8 cellular contexts compared by ENCODE assay signal in genomic region chr2:72917138-72917874, GRCh38. TPM values are rescaled to one million over a fixed set of nuclear protein-coding genes. Genes with fewer than 3 reads are reported as not detected.
DNase-seq lines count a peak whose midpoint lies in the region; ATAC-seq and TF ChIP-seq lines count a peak whose summit lies in the region.

Gene EMX1 (plus strand): TSS chr2:72917519. CDS start chr2:72917853, 334 bp downstream.

- peak within 1 kb of the TSS in 51 of 59 donors; percentile 6 to 91 (median 71) for H3K27ac ChIP-seq in dorsolateral prefrontal cortex
- H3K27ac ChIP-seq in mesodermal cell (ENCODE audit: low read depth, low read length, severe bottlenecking): no peak within 1 kb of the TSS
- no peak within 1 kb of the TSS for H3K27ac ChIP-seq in temporal lobe (ENCODE audit: low read depth, low read length)

- WGBS in mesodermal cell (ENCODE audit: insufficient coverage in 2 of 2), 2 experiments: 0 to 1% methylated on average over 20 to 41 of the region's 82 CpGs

- H3K27me3 Mint-ChIP-seq in T-helper 1 cell treated with Interleukin-12 subunit alpha and Interleukin-12 subunit beta and Interleukin-4 antibody, amounts not matched to agents 30 μg/mL and 1 μg/mL, for 36 hours (ENCODE audit: low read depth): peaks cover 82% of the 10 kb centered on the region

- H3K9me3 ChIP-seq in mesodermal cell (ENCODE audit: control insufficient read depth, low read length): no peaks in the 10 kb centered on the region

- no peaks in the 10 kb centered on the region for H3K9me3 Mint-ChIP-seq in T-helper 1 cell treated with Interleukin-12 subunit alpha and Interleukin-12 subunit beta and Interleukin-4 antibody, amounts not matched to agents 30 μg/mL and 1 μg/mL, for 36 hours

- ATAC-seq in GM21390 (IDR thresholded peaks at IDR 0.05; ENCODE audit: unreplicated experiment) (peak; percentile 46), HG02840 (IDR thresholded peaks at IDR 0.05; ENCODE audit: low FRiP score, unreplicated experiment) (no peak)

- peaks cover 22% of the 10 kb centered on the region for H3K4me1 ChIP-seq in mesodermal cell (ENCODE audit: control insufficient read depth, insufficient read depth, low read length, poor library complexity, severe bottlenecking)

- intact Hi-C loops in dorsolateral prefrontal cortex (cut with DNase I): no loop called here

- DNase-seq in DMS 273 treated with DMSO at 0.1 percent for 48 hours (lab: John Stamatoyannopoulos, UW): peak; percentile 61
- DNase-seq in M059J (ENCODE audit: low read depth): peak; percentile 62
- DNase-seq in dorsolateral prefrontal cortex: peak in 6 of 10 donors; percentile 37 to 82 (median 63)

- H3K27me3 ChIP-seq in dorsolateral prefrontal cortex: peaks cover 0 to 99% (median 84%) of the 10 kb centered on the region in 45 donors

- no peak for TF ChIP-seq CTCF in dorsolateral prefrontal cortex (IDR thresholded peaks at IDR 0.05 in 54 of 56, conservative IDR thresholded peaks at IDR 0.05 in 2 of 56; ENCODE audit: low read depth in 1 of 56, partially characterized antibody in 56 of 56)

- peak within 1 kb of the TSS; percentile 51 for H3K4me3 Mint-ChIP-seq in T-helper 1 cell treated with Interleukin-12 subunit alpha and Interleukin-12 subunit beta and Interleukin-4 antibody, amounts not matched to agents 30 μg/mL and 1 μg/mL, for 36 hours

- peaks cover 2% of the 10 kb centered on the region for H3K36me3 Mint-ChIP-seq in T-helper 1 cell treated with Interleukin-12 subunit alpha and Interleukin-12 subunit beta and Interleukin-4 antibody, amounts not matched to agents 30 μg/mL and 1 μg/mL, for 36 hours (ENCODE audit: low read depth)

- peak within 1 kb of the TSS; percentile 28 to 73 (median 57) for H3K4me3 ChIP-seq in dorsolateral prefrontal cortex
- H3K4me3 ChIP-seq in mesodermal cell (ENCODE audit: extremely low read depth, insufficient read depth, low read length, poor library complexity, severe bottlenecking): peak within 1 kb of the TSS; percentile 37

- peak within 1 kb of the TSS; percentile 20 for H3K27ac Mint-ChIP-seq in T-helper 1 cell treated with Interleukin-12 subunit alpha and Interleukin-12 subunit beta and Interleukin-4 antibody, amounts not matched to agents 30 μg/mL and 1 μg/mL, for 36 hours

- H3K4me1 Mint-ChIP-seq in T-helper 1 cell treated with Interleukin-12 subunit alpha and Interleukin-12 subunit beta and Interleukin-4 antibody, amounts not matched to agents 30 μg/mL and 1 μg/mL, for 36 hours (ENCODE audit: low read depth): peaks cover 13% of the 10 kb centered on the region

- no peaks in the 10 kb centered on the region for H3K36me3 ChIP-seq in mesodermal cell (ENCODE audit: control insufficient read depth, insufficient read depth, low read length)

RNA-seq across cellular contexts. Expression of gene EMX1, which starts in this region (rescaled TPM):
- not detected in 2 replicates for total RNA-seq in M059J (2014; rRNA removed; shearing (Covaris generic))
- total RNA-seq in dorsolateral prefrontal cortex (10 to 100 TPM; 10.4 to 59.2 (median 36.8) TPM), temporal lobe (11.1 TPM)
- 0.92 TPM for polyA plus RNA-seq in mesodermal cell (2013, experiment 1 of 2)
- polyA plus RNA-seq in mesodermal cell (2013, experiment 2 of 2): 0.61 TPM

Comparison
In these comparisons a context has a peak if more than half of its experiments do, and no peak if none do; other contexts are left out.
1. RNA of gene EMX1 (total RNA-seq): 10.4 to 59.2 TPM in dorsolateral prefrontal cortex and 11.1 TPM in temporal lobe (single experiment); not detected in M059J; every median in the first group is over 10 times any median in the second.
2. Peak in DNase-seq in M059J; RNA of the gene not detected or under 1 TPM.
3. H3K27ac ChIP-seq: peak in dorsolateral prefrontal cortex (51 of 59); none in mesodermal cell (single experiment) and temporal lobe (single experiment).
4. Peak in every context shown above with its lines, with median percentiles within 50 percentile points of each other: DNase-seq.